ENCODE assay signal across 8 cellular contexts in the genomic region with DNA sequence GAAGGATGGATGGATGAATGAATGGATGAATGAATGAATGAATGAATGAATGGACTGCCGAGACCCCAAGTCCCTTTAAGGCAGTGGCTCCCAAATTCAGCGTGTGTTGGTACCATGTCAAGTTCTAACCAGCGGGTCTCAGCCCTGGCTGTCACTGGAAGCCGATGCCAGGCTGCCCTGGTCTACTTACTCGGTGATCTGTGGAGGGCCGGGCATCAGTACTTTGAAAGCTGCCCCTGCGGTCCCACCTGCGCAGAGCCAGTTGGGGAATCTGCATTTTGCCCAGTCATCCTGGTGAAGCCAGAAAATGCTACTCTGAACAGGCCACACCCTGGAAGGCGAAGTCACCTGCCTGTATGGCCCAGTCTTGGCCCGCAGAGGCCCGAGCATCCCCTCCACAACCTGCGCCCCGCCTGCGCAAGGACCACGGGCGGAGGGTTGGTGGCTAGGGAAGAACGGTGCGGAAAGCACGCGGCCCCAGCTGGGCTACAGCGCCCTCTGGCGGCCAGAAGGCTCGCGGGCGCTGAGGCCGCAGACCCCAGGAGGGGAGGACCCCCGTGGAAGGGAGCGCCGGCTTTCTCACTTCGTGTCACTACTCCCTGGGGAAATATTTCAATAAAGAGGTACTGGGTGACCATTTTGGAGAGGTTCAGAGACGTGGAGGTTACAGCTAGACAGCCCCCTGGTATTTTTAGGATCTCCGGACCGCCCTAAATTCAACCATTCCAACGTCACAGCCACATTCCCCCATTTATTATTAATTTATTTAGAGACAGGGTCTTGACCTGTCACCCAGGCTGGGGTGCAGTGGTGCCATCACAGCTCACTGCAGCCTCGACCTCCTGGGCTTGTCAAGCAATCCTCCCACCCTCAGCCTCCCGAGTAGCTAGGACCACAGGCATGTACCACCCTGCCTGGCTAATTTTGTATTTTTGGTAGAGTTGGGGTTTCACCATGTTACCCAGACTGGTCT. TPM values are rescaled to one million over a fixed set of nuclear protein-coding genes. Genes with fewer than 3 reads are reported as not detected.
A peak's percentile ranks its signal among the peaks of the same experiment; 100 is the strongest.
DNase-seq lines count a peak whose midpoint lies in the region; ATAC-seq and TF ChIP-seq lines count a peak whose summit lies in the region.

No MANE protein-coding gene starts in this region.

- H3K4me3 Mint-ChIP-seq in T-cell (peak overlapping the region in 1 of 3 donors; percentile 1), immature natural killer cell (no peak overlapping the region)

- ATAC-seq in T-cell (replicated peaks in 1 of 4) (peak; percentile 69 to 77 (median 74)), HG02938 (IDR thresholded peaks at IDR 0.05; ENCODE audit: unreplicated experiment) (no peak), HG03342 (IDR thresholded peaks at IDR 0.05; ENCODE audit: unreplicated experiment) (no peak)

- H3K4me3 ChIP-seq in astrocyte of the cerebellum (ENCODE audit: low read depth, low read length), result no peak overlapping the region

- CTCF ChIA-PET in T-cell (lab: Charles Lee), result interaction anchor here (0.6 to 4.2 kb wide), 12 partner anchors 35 to 180 kb away, joined by 3 to 40 read pairs (median 4); a partner anchor contains a TSS

- peak; percentile 41 for DNase-seq in EL
- DNase-seq in HK-2 (ENCODE audit: unreplicated experiment), result peak; percentile 20
- DNase-seq in T-cell, result peak in 31 of 34 experiments; percentile 19 to 60 (median 41)
- no peak for DNase-seq in astrocyte of the cerebellum (ENCODE audit: low read depth)
- peak; percentile 49 to 60 (median 53) for DNase-seq in immature natural killer cell
- DNase-seq in stimulated activated CD4-positive, alpha-beta T cell treated with anti-CD3 and anti-CD28 coated beads, Interleukin-2, amount 100 ng/mL, for 24 hours, result peak; percentile 66 to 72

- POLR2A ChIA-PET in T-cell (lab: Charles Lee), result interaction anchor here (0.6 to 0.8 kb wide), 2 partner anchors 11 to 37 kb away, joined by 3 read pairs; no protein-coding TSS in a partner anchor

- H3K4me1 Mint-ChIP-seq in T-cell (peaks cover 4 to 8% (median 7%) of the 10 kb centered on the region in 3 donors), immature natural killer cell (peaks cover 14 to 15% of the 10 kb centered on the region in 2 donors)

- peaks cover 8% of the 10 kb centered on the region for H3K36me3 Mint-ChIP-seq in T-cell
- peaks cover 0 to 7% (median 6%) of the 10 kb centered on the region in 3 donors for H3K36me3 Mint-ChIP-seq in immature natural killer cell

- H3K27ac Mint-ChIP-seq in T-cell (no peak overlapping the region), immature natural killer cell (no peak overlapping the region)

- peak; percentile 97 for TF ChIP-seq CTCF in astrocyte of the cerebellum (IDR thresholded peaks at IDR 0.05; ENCODE audit: low read depth, low read length, missing control alignments)

- in situ Hi-C loops in astrocyte of the cerebellum (cut with HindIII; ENCODE audit: low sequenced_read_pairs), result no loop called here

- no peaks in the 10 kb centered on the region for H3K27me3 Mint-ChIP-seq in T-cell
- H3K27me3 Mint-ChIP-seq in immature natural killer cell (ENCODE audit: low read depth in 3 of 3), result peaks cover 1 to 2% (median 2%) of the 10 kb centered on the region in 3 donors

- H3K9me3 Mint-ChIP-seq in T-cell, result no peaks in the 10 kb centered on the region
- H3K9me3 Mint-ChIP-seq in immature natural killer cell, result no peaks in the 10 kb centered on the region

RNA-seq across cellular contexts. Expression of a gene that starts 34.9 kb away (rescaled TPM):
- 10 to 100 TPM; 15.3 to 23.3 (median 19.2) TPM for total RNA-seq in T-cell
- 10 to 100 TPM; 14.7 to 36.8 (median 26.1) TPM for polyA plus RNA-seq in immature natural killer cell

RNA-seq across cellular contexts. Expression of a gene that starts 59.9 kb away (rescaled TPM):
- total RNA-seq in T-cell, result 100 to 1,000 TPM in 4 of 5 donors, 10 to 100 TPM in 1; 98.2 to 139 (median 118) TPM
- 10 to 100 TPM; 52.6 to 75.2 (median 69.3) TPM for polyA plus RNA-seq in immature natural killer cell

Comparison
In these comparisons a context has a peak if more than half of its experiments do, and no peak if none do; other contexts are left out.
1. ATAC-seq: peak in T-cell (4 of 4); none in HG02938 (single experiment) and HG03342 (single experiment).